10 cellular contexts compared by ENCODE assay signal in genomic region chr16:68083239-68083781, GRCh38. TPM values are rescaled to one million over a fixed set of nuclear protein-coding genes. Genes with fewer than 3 reads are reported as not detected.
A peak's percentile ranks its signal among the peaks of the same experiment; 100 is the strongest.
DNase-seq lines count a peak whose midpoint lies in the region; ATAC-seq, FAIRE-seq and TF ChIP-seq lines count a peak whose summit lies in the region.
"Had no signal": no experiment of that assay in that cellular context is flagged by ENCODE, and none has a peak within 500 bp of the region (broad histone marks: within the 10 kb centered on the region; RNA-seq: fewer than 3 reads in every experiment).

No MANE protein-coding gene starts in this region.

- H3K18ac ChIP-seq in mesendoderm (ENCODE audit: low read length) = no peak overlapping the region

- no peaks in the 10 kb centered on the region for H3K9me3 ChIP-seq in suprapubic skin
- no peaks in the 10 kb centered on the region for H3K9me3 ChIP-seq in kidney (ENCODE audit: control insufficient read depth in 1 of 2, low read length in 2 of 2)

- H3K56ac ChIP-seq in mesendoderm (ENCODE audit: low read length) = peak overlapping the region; percentile 96

- H3K4me3 ChIP-seq in mesendoderm (ENCODE audit: low read length) (no peak overlapping the region), suprapubic skin (no peak overlapping the region), kidney (ENCODE audit: low read length in 2 of 2) (no peak overlapping the region)

- no peaks in the 10 kb centered on the region for H3K27me3 Mint-ChIP-seq in activated CD4-positive, alpha-beta T cell treated with anti-CD3 and anti-CD28 coated beads, Interleukin-2, amount 10 ng/mL, durations not matched to agents 24 days and 14 days
- H3K27me3 Mint-ChIP-seq in activated naive CD8-positive, alpha-beta T cell treated with anti-CD3 and anti-CD28 coated beads, Interleukin-2, amount 50 U/mL, for 24 hours = no peaks in the 10 kb centered on the region

- peaks cover 2% of the 10 kb centered on the region for H3K4me1 ChIP-seq in mesendoderm (ENCODE audit: control insufficient read depth, low read depth, low read length)
- peaks cover 80% of the 10 kb centered on the region for H3K4me1 ChIP-seq in suprapubic skin
- peaks cover 46 to 54% of the 10 kb centered on the region in 2 donors for H3K4me1 ChIP-seq in kidney (ENCODE audit: control insufficient read depth in 1 of 2, insufficient read depth in 1 of 2, low read depth in 1 of 2, low read length in 2 of 2)

- peaks cover 65% of the 10 kb centered on the region for H3K4me1 Mint-ChIP-seq in activated CD4-positive, alpha-beta T cell treated with anti-CD3 and anti-CD28 coated beads, Interleukin-2, amount 10 ng/mL, durations not matched to agents 24 days and 14 days
- peaks cover 71% of the 10 kb centered on the region for H3K4me1 Mint-ChIP-seq in activated naive CD8-positive, alpha-beta T cell treated with anti-CD3 and anti-CD28 coated beads, Interleukin-2, amount 50 U/mL, for 24 hours

- intact Hi-C loops in activated CD4-positive, alpha-beta T cell treated with anti-CD3 and anti-CD28 coated beads, Interleukin-2, amount 10 ng/mL, durations not matched to agents 24 days and 14 days (cut with micrococcal nuclease) = no loop called here
- intact Hi-C loops in kidney (cut with DNase I) = no loop called here

- TF ChIP-seq POLR2A in suprapubic skin (IDR thresholded peaks at IDR 0.05) = no peak

- H3K4me2 ChIP-seq in mesendoderm (ENCODE audit: low read length) = no peak overlapping the region

- H3K36me3 ChIP-seq in mesendoderm (ENCODE audit: control insufficient read depth, insufficient read depth, low read length) = no peaks in the 10 kb centered on the region
- peaks cover 8% of the 10 kb centered on the region for H3K36me3 ChIP-seq in suprapubic skin
- no peaks in the 10 kb centered on the region for H3K36me3 ChIP-seq in kidney (ENCODE audit: control insufficient read depth in 1 of 2, insufficient read depth in 2 of 2, low read length in 2 of 2)

- peak; percentile 62 for DNase-seq in activated CD4-positive, alpha-beta T cell treated with anti-CD3 and anti-CD28 coated beads, Interleukin-2, amount 10 ng/mL, durations not matched to agents 24 days and 14 days
- no peak for DNase-seq in activated CD4-positive, alpha-beta T cell treated with anti-CD3 and anti-CD28 coated beads for 48 hours
- no peak for DNase-seq in activated naive CD8-positive, alpha-beta T cell treated with anti-CD3 and anti-CD28 coated beads, Interleukin-2, amount 50 U/mL, for 24 hours
- DNase-seq in mesendoderm (no peak), suprapubic skin (ENCODE audit: low spot score in 2 of 2) (no peak), COLO829 (ENCODE audit: low spot score) (no peak), kidney (no peak)
- DNase-seq: ACHN, retina had no signal

- no peak for TF ChIP-seq EP300 in suprapubic skin (IDR thresholded peaks at IDR 0.05)

- no peak overlapping the region for H3K23ac ChIP-seq in mesendoderm (ENCODE audit: low read length)

- peaks cover 38% of the 10 kb centered on the region for H3K36me3 Mint-ChIP-seq in activated CD4-positive, alpha-beta T cell treated with anti-CD3 and anti-CD28 coated beads, Interleukin-2, amount 10 ng/mL, durations not matched to agents 24 days and 14 days (ENCODE audit: low read depth)
- peaks cover 12% of the 10 kb centered on the region for H3K36me3 Mint-ChIP-seq in activated naive CD8-positive, alpha-beta T cell treated with anti-CD3 and anti-CD28 coated beads, Interleukin-2, amount 50 U/mL, for 24 hours (ENCODE audit: low read depth)

- H2BK120ac ChIP-seq in mesendoderm (ENCODE audit: low read depth, low read length) = no peak overlapping the region

- H2BK5ac ChIP-seq in mesendoderm (ENCODE audit: low read length) = no peak overlapping the region

- H3K79me1 ChIP-seq in mesendoderm (ENCODE audit: low read length) = no peaks in the 10 kb centered on the region

- peak overlapping the region; percentile 92 for H3K4me3 Mint-ChIP-seq in activated CD4-positive, alpha-beta T cell treated with anti-CD3 and anti-CD28 coated beads, Interleukin-2, amount 10 ng/mL, durations not matched to agents 24 days and 14 days
- no peak overlapping the region for H3K4me3 Mint-ChIP-seq in activated naive CD8-positive, alpha-beta T cell treated with anti-CD3 and anti-CD28 coated beads, Interleukin-2, amount 50 U/mL, for 24 hours

- no CpG with 5 or more reads among the region's 4 CpGs for WGBS in mesendoderm (ENCODE audit: extremely low coverage, insufficient coverage, low lambda C conversion rate)
- 84% methylated on average over 4 of the region's 4 CpGs for WGBS in suprapubic skin

- no peak overlapping the region for H2BK15ac ChIP-seq in mesendoderm (replicated peaks; ENCODE audit: low read depth)

- H3K79me2 ChIP-seq in mesendoderm (ENCODE audit: control insufficient read depth, insufficient read depth, low read length) = peaks cover 11% of the 10 kb centered on the region

- H3K27ac ChIP-seq in mesendoderm (ENCODE audit: low read depth, low read length) (no peak overlapping the region), suprapubic skin (peak overlapping the region; percentile 95), kidney (ENCODE audit: low read depth in 2 of 2, low read length in 2 of 2) (no peak overlapping the region)

- TF ChIP-seq CTCF in suprapubic skin (IDR thresholded peaks at IDR 0.05) (no peak), kidney (IDR thresholded peaks at IDR 0.05; ENCODE audit: borderline replicate concordance, extremely low read depth, insufficient read depth) (no peak)

- ATAC-seq in activated naive CD8-positive, alpha-beta T cell treated with anti-CD3 and anti-CD28 coated beads, Interleukin-2, amount 50 U/mL, for 24 hours = no peak
- ATAC-seq in HG03520 (IDR thresholded peaks at IDR 0.05; ENCODE audit: unreplicated experiment) = no peak

- no peak overlapping the region for H2AK5ac ChIP-seq in mesendoderm (ENCODE audit: low read length)

- peak overlapping the region; percentile 94 for H3K9ac ChIP-seq in mesendoderm (ENCODE audit: low read length)
- peak overlapping the region in 1 of 2 donors; percentile 41 for H3K9ac ChIP-seq in kidney (ENCODE audit: low read length in 2 of 2)

- H3K9me3 Mint-ChIP-seq in activated CD4-positive, alpha-beta T cell treated with anti-CD3 and anti-CD28 coated beads, Interleukin-2, amount 10 ng/mL, durations not matched to agents 24 days and 14 days = no peaks in the 10 kb centered on the region
- H3K9me3 Mint-ChIP-seq in activated naive CD8-positive, alpha-beta T cell treated with anti-CD3 and anti-CD28 coated beads, Interleukin-2, amount 50 U/mL, for 24 hours = no peaks in the 10 kb centered on the region

- H4K8ac ChIP-seq in mesendoderm (ENCODE audit: low read depth, low read length) = no peak overlapping the region

- H4K5ac ChIP-seq in mesendoderm (ENCODE audit: low read length) = no peak overlapping the region

- no peak overlapping the region for H3K4ac ChIP-seq in mesendoderm (ENCODE audit: low read depth, low read length)

- H3K27me3 ChIP-seq in mesendoderm (ENCODE audit: insufficient read depth, low read length, poor library complexity) (no peaks in the 10 kb centered on the region), suprapubic skin (no peaks in the 10 kb centered on the region)

- H3K27ac Mint-ChIP-seq in activated CD4-positive, alpha-beta T cell treated with anti-CD3 and anti-CD28 coated beads, Interleukin-2, amount 10 ng/mL, durations not matched to agents 24 days and 14 days = peak overlapping the region; percentile 97
- peak overlapping the region; percentile 96 for H3K27ac Mint-ChIP-seq in activated naive CD8-positive, alpha-beta T cell treated with anti-CD3 and anti-CD28 coated beads, Interleukin-2, amount 50 U/mL, for 24 hours

- no peak for FAIRE-seq in kidney (lab: Jason Lieb, UNC)

RNA-seq across cellular contexts. Expression of gene NFATC3, which starts 1.9 kb away (rescaled TPM):
- total RNA-seq in activated CD4-positive, alpha-beta T cell treated with anti-CD3 and anti-CD28 coated beads, Interleukin-2, amount 10 ng/mL, durations not matched to agents 24 days and 14 days = 143 and 146 TPM in 2 replicates
- 18.9 TPM for polyA plus RNA-seq in mesendoderm (2013, experiment 1 of 2)
- 18.0 TPM for polyA plus RNA-seq in mesendoderm (2013, experiment 2 of 2)
- total RNA-seq in suprapubic skin (10 to 100 TPM; 32.7 to 58.1 (median 36.9) TPM), kidney (37.7 TPM)
- polyA plus RNA-seq in kidney (ENCODE audit: insufficient read depth, low read depth, low replicate concordance) = 15.0 TPM
